Comparison of ENCODE assay signal across 2 cellular contexts in genomic region chr1:229102741-229103480, GRCh38.
A peak's percentile ranks its signal among the peaks of the same experiment; 100 is the strongest.
TF ChIP-seq lines count a peak whose summit lies in the region.

No MANE protein-coding gene starts in this region.

TF ChIP-seq in H1, 55 proteins besides CTCF, POLR2A, EP300 and RAD21:
- TF ChIP-seq CTBP2 (IDR thresholded peaks at IDR 0.05; ENCODE audit: borderline replicate concordance, insufficient read depth, insufficient read length, low read length) (no peak), SIX5 (IDR thresholded peaks at IDR 0.05; ENCODE audit: low read depth, low read length) (no peak), ZNF274 (IDR thresholded peaks at IDR 0.05; ENCODE audit: borderline replicate concordance, extremely low read depth, low read length) (no peak), CHD1 (IDR thresholded peaks at IDR 0.05; ENCODE audit: low read depth, low read length) (no peak), PHF8 (conservative IDR thresholded peaks at IDR 0.05; ENCODE audit: low read depth, low read length) (no peak), EZH2 (IDR thresholded peaks at IDR 0.05; ENCODE audit: low read depth, low read length, severe bottlenecking) (no peak)

TF ChIP-seq in HepG2, 621 proteins besides CTCF, POLR2A, EP300 and RAD21:
- TF ChIP-seq PATZ1 (CRISPR knock-in tag; IDR thresholded peaks at IDR 0.05) (no peak), SMC3 (IDR thresholded peaks at IDR 0.05; ENCODE audit: low read length) (0 out of 2 replicates have a peak, but pooled peaks have one; percentile 13), STAG1 (CRISPR knock-in tag; IDR thresholded peaks at IDR 0.05) (peak; percentile 46), RARA (CRISPR knock-in tag; IDR thresholded peaks at IDR 0.05) (peak; percentile 35; the same call in 1 of the 2 replicates), GATAD2A (CRISPR knock-in tag; IDR thresholded peaks at IDR 0.05) (0 out of 2 replicates have a peak, but pooled peaks have one; percentile 11), ZC3H4 (CRISPR knock-in tag; IDR thresholded peaks at IDR 0.05; ENCODE audit: borderline replicate concordance) (no peak), GATA4 (IDR thresholded peaks at IDR 0.05; ENCODE audit: borderline replicate concordance, low read depth) (no peak), LBX2 (CRISPR knock-in tag; IDR thresholded peaks at IDR 0.05; ENCODE audit: borderline replicate concordance) (no peak), ZNF687 (CRISPR knock-in tag; IDR thresholded peaks at IDR 0.05) (0 out of 2 replicates have a peak, but pooled peaks have one; percentile 14), SALL1 (CRISPR knock-in tag; IDR thresholded peaks at IDR 0.05) (peak; percentile 16; the same call in 1 of the 2 replicates)
TF ChIP-seq in HepG2: peak in this region for 6.
